Comparison of ENCODE assay signal across 9 cellular contexts in the genomic region with DNA sequence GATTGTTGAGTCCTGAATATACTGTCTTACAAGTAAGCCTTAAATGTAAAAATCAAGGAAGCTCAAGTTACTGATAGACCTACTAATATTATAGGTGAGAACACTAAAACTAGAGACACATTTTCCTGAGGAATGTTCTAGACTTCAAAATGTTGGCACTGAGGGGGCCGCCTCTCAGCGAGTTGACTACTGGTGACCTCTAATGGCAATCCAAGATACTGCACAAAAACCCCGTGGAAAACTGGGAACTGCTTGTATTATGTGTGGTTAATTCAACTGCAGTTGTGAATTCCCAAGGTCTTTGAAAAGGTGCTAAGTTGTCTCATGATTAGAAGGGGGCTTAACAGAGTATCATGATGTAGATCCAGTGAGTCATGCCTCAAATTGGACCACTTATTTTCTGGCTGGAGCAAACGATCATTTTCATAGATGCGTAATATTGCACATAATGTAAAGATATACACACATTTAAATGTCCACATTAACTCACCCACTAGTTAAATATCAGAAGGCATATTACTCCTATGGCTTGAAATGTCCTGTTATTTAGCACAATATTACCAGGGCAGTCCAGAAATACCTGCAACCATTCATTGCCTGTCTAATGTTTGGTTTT.
DNase-seq lines count a peak whose midpoint lies in the region; ATAC-seq and TF ChIP-seq lines count a peak whose summit lies in the region.
"Had no signal": no experiment of that assay in that cellular context is flagged by ENCODE, and none has a peak within 500 bp of the region (broad histone marks: within the 10 kb centered on the region; RNA-seq: fewer than 3 reads in every experiment).

No MANE protein-coding gene starts in this region.

- H3K9me3 Mint-ChIP-seq in nephron = no peaks in the 10 kb centered on the region

- no peaks in the 10 kb centered on the region for H3K27me3 ChIP-seq in mammary epithelial cell (ENCODE audit: insufficient read depth, low read length)
- H3K27me3 ChIP-seq: spleen, uterus had no signal

- no peak overlapping the region for H2AFZ ChIP-seq in mammary epithelial cell (ENCODE audit: low read depth, low read length)

- in situ Hi-C loops in mammary epithelial cell (cut with MboI; ENCODE audit: low sequenced_read_pairs in 2 of 2) = no loop called here

- dilution Hi-C loops in mammary epithelial cell (cut with HindIII; ENCODE audit: low sequenced_read_pairs) = no loop called here

- WGBS in mammary epithelial cell (ENCODE audit: low coverage, missing lambda C conversion rate) = 37% methylated on average over 5 of the region's 5 CpGs

- no peaks in the 10 kb centered on the region for H4K20me1 ChIP-seq in mammary epithelial cell (ENCODE audit: insufficient read depth, low read length)

- no TSS peak for BruUV-seq in mammary epithelial cell (replicated peaks; lab: Mats Ljungman, UMichigan)

- POLR2A ChIA-PET in GM10248 (lab: Yijun Ruan, JAX) = no interaction called here

- DNase-seq in GM10248 (ENCODE audit: extremely low spot score) (peak; percentile 15), LNCaP clone FGC (ENCODE audit: low read depth) (peak; percentile 4), mammary epithelial cell (no peak), amniotic stem cell (lab: John Stamatoyannopoulos, UW) (no peak)
- DNase-seq: spleen, uterus had no signal

- H3K4me1 ChIP-seq in mammary epithelial cell (ENCODE audit: insufficient read depth, low read length) = no peaks in the 10 kb centered on the region
- H3K4me1 ChIP-seq: spleen, uterus had no signal

- no peak overlapping the region for H3K27ac Mint-ChIP-seq in nephron

- no peak overlapping the region for H3K9ac ChIP-seq in mammary epithelial cell (ENCODE audit: insufficient read depth, low read length)

- H3K27ac ChIP-seq in mammary epithelial cell (ENCODE audit: insufficient read depth, low read depth, low read length) = no peak overlapping the region
- H3K27ac ChIP-seq: spleen, uterus had no signal

- H3K36me3 ChIP-seq in mammary epithelial cell (ENCODE audit: insufficient read depth, low read length) = no peaks in the 10 kb centered on the region
- H3K36me3 ChIP-seq: spleen, uterus had no signal

- no peaks in the 10 kb centered on the region for H3K36me3 Mint-ChIP-seq in nephron (ENCODE audit: low read depth)

- CTCF ChIA-PET in GM10248 (lab: Yijun Ruan, JAX) (interaction anchor here (1.1 kb wide), 1 partner anchor 528 kb away, joined by 4 read pairs; no protein-coding TSS in a partner anchor), mammary epithelial cell (lab: Charles Lee; ENCODE audit: low non-redundant PET) (interaction anchor here (0.6 kb wide), 1 partner anchor 529 kb away, joined by 3 read pairs; no protein-coding TSS in a partner anchor)

- intact Hi-C loops in mammary epithelial cell (cut with micrococcal nuclease) = loop anchor here (1.0 to 5.0 kb wide), 2 partner anchors 64 to 529 kb away; no protein-coding TSS in a partner anchor

- H3K79me2 ChIP-seq in mammary epithelial cell (ENCODE audit: insufficient read depth, low read length) = no peaks in the 10 kb centered on the region

- no peak overlapping the region for H3K4me2 ChIP-seq in mammary epithelial cell (ENCODE audit: insufficient read depth, low read depth, low read length)

- H3K27me3 Mint-ChIP-seq in nephron (ENCODE audit: low read depth) = peaks cover 22% of the 10 kb centered on the region

- no peaks in the 10 kb centered on the region for H3K4me1 Mint-ChIP-seq in nephron

- no peaks in the 10 kb centered on the region for H3K9me3 ChIP-seq in mammary epithelial cell (replicated peaks; ENCODE audit: insufficient read depth, low read length)
- H3K9me3 ChIP-seq: spleen, uterus had no signal

- H3K4me3 ChIP-seq in LNCaP clone FGC (ENCODE audit: low read depth, low read length) (no peak overlapping the region), mammary epithelial cell (replicated peaks in 1 of 3; ENCODE audit: insufficient read depth in 1 of 3, low read depth in 2 of 3, low read length in 3 of 3) (no peak overlapping the region)
- H3K4me3 ChIP-seq: spleen, uterus had no signal

- ATAC-seq in GM21529 (IDR thresholded peaks at IDR 0.05; ENCODE audit: unreplicated experiment) (no peak), GM18511 (IDR thresholded peaks at IDR 0.05; ENCODE audit: unreplicated experiment) (no peak)

- TF ChIP-seq CTCF in GM10248 (IDR thresholded peaks at IDR 0.05; ENCODE audit: control extremely low read depth, extremely low read depth, low read depth, missing control alignments) (peak; percentile 44), LNCaP clone FGC (IDR thresholded peaks at IDR 0.05; ENCODE audit: control insufficient read depth, extremely low read depth, insufficient read depth) (peak; percentile 76), mammary epithelial cell (conservative IDR thresholded peaks at IDR 0.05 in 1 of 2, IDR thresholded peaks at IDR 0.05 in 1 of 2; ENCODE audit: extremely low read depth in 1 of 2, insufficient read depth in 1 of 2, low read depth in 1 of 2, low read length in 2 of 2) (peak; percentile 39 to 70), nephron (IDR thresholded peaks at IDR 0.05; ENCODE audit: unreplicated experiment in 3 of 3) (peak; percentile 51 to 69 (median 68))

- H3K4me3 Mint-ChIP-seq in nephron = no peak overlapping the region

Comparison
In these comparisons a context has a peak if more than half of its experiments do, and no peak if none do; other contexts are left out.
1. DNase-seq: peak in GM10248 (single experiment) and LNCaP clone FGC (single experiment); none in mammary epithelial cell (single experiment) and amniotic stem cell (single experiment).
2. Peak in every context shown above with its lines, with median percentiles within 50 percentile points of each other: CTCF ChIP-seq.